In genomic region chr10:11218395-11218794, GRCh38 we compare ENCODE assay signal across 21 cellular contexts.
DNase-seq lines count a peak whose midpoint lies in the region; ATAC-seq and TF ChIP-seq lines count a peak whose summit lies in the region.
"Had no signal": no experiment of that assay in that cellular context is flagged by ENCODE, and none has a peak within 500 bp of the region (broad histone marks: within the 10 kb centered on the region; RNA-seq: fewer than 3 reads in every experiment).

No MANE protein-coding gene starts in this region.

- peak; percentile 64 for DNase-seq in activated CD4-positive, alpha-beta T cell treated with anti-CD3 and anti-CD28 coated beads for 36 hours
- no peak for DNase-seq in activated CD4-positive, alpha-beta T cell treated with anti-CD3 and anti-CD28 coated beads for 1 hour
- no peak for DNase-seq in CD8-positive, alpha-beta memory T cell
- no peak for DNase-seq in naive thymus-derived CD8-positive, alpha-beta T cell
- no peak for DNase-seq in activated CD8-positive, alpha-beta memory T cell treated with anti-CD3 and anti-CD28 coated beads, Interleukin-2, amount 50 U/mL, for 4 hours
- DNase-seq in foreskin fibroblast: no peak
- DNase-seq: activated gamma-delta T cell treated with Interleukin-2 at 50 U/mL for 16 hours, brain microvascular endothelial cell, DMS153, erythroblast, IMR-90, MV-4-11, right cardiac atrium, SHP77 treated with DMSO at 0.1 percent for 48 hours, tibial artery had no signal

- TF ChIP-seq CTCF in foreskin fibroblast (IDR thresholded peaks at IDR 0.05; ENCODE audit: low read depth, low read length): no peak

- CTCF ChIA-PET in activated CD4-positive, alpha-beta T cell treated with anti-CD3 and anti-CD28 coated beads for 36 hours (lab: Charles Lee): interaction anchor here (0.7 to 3.9 kb wide), 10 partner anchors 9 to 100 kb away, joined by 3 to 27 read pairs (median 4); no protein-coding TSS in a partner anchor
- CTCF ChIA-PET in CD8-positive, alpha-beta memory T cell (lab: Charles Lee): interaction anchor here (2.3 kb wide), 1 partner anchor 41 kb away, joined by 5 read pairs; no protein-coding TSS in a partner anchor

- H3K27ac Mint-ChIP-seq in activated CD4-positive, alpha-beta T cell treated with anti-CD3 and anti-CD28 coated beads for 36 hours: peak overlapping the region; percentile 85
- H3K27ac Mint-ChIP-seq in CD8-positive, alpha-beta memory T cell: peak overlapping the region in 7 of 8 donors; percentile 1 to 94 (median 70)
- peak overlapping the region; percentile 71 for H3K27ac Mint-ChIP-seq in activated T-helper 17 cell treated with anti-CD3 and anti-CD28 coated beads, Interleukin-2, amount 50 U/mL, for 72 hours
- peak overlapping the region in 9 of 10 donors; percentile 4 to 83 (median 55) for H3K27ac Mint-ChIP-seq in naive thymus-derived CD8-positive, alpha-beta T cell
- H3K27ac Mint-ChIP-seq: dendritic cell treated with granulocyte-macrophage colony-stimulating factor and Interleukin-4, amounts not matched to agents 40 ng/mL and 50 ng/mL, for 4 days had no signal

- no peak overlapping the region for H3K27ac ChIP-seq in CD8-positive, alpha-beta memory T cell (ENCODE audit: low read depth, low read length)
- H3K27ac ChIP-seq: BLaER1, brain microvascular endothelial cell, gastroesophageal sphincter, tibial artery had no signal

- peaks cover 76% of the 10 kb centered on the region for H3K36me3 Mint-ChIP-seq in activated CD4-positive, alpha-beta T cell treated with anti-CD3 and anti-CD28 coated beads for 36 hours (ENCODE audit: low read depth)
- peaks cover 0 to 96% (median 24%) of the 10 kb centered on the region in 3 donors for H3K36me3 Mint-ChIP-seq in CD8-positive, alpha-beta memory T cell
- no peaks in the 10 kb centered on the region for H3K36me3 Mint-ChIP-seq in activated T-helper 17 cell treated with anti-CD3 and anti-CD28 coated beads, Interleukin-2, amount 50 U/mL, for 72 hours (ENCODE audit: low read depth)
- H3K36me3 Mint-ChIP-seq in naive thymus-derived CD8-positive, alpha-beta T cell: peaks cover 6 to 96% (median 34%) of the 10 kb centered on the region in 3 donors

- no peaks in the 10 kb centered on the region for H3K27me3 ChIP-seq in CD8-positive, alpha-beta memory T cell (ENCODE audit: insufficient read depth, low read length, poor library complexity, severe bottlenecking)
- H3K27me3 ChIP-seq: BLaER1, brain microvascular endothelial cell, gastroesophageal sphincter, tibial artery had no signal

- intact Hi-C loops in activated CD4-positive, alpha-beta T cell treated with anti-CD3 and anti-CD28 coated beads for 36 hours (cut with DNase I, micrococcal nuclease): loop anchor here (1.0 to 2.0 kb wide), 6 partner anchors 8 to 38 kb away; no protein-coding TSS in a partner anchor

- H3K27me3 Mint-ChIP-seq in activated CD4-positive, alpha-beta T cell treated with anti-CD3 and anti-CD28 coated beads for 36 hours: no peaks in the 10 kb centered on the region
- no peaks in the 10 kb centered on the region for H3K27me3 Mint-ChIP-seq in CD8-positive, alpha-beta memory T cell
- no peaks in the 10 kb centered on the region for H3K27me3 Mint-ChIP-seq in activated T-helper 17 cell treated with anti-CD3 and anti-CD28 coated beads, Interleukin-2, amount 50 U/mL, for 72 hours
- H3K27me3 Mint-ChIP-seq in naive thymus-derived CD8-positive, alpha-beta T cell: no peaks in the 10 kb centered on the region
- H3K27me3 Mint-ChIP-seq: dendritic cell treated with granulocyte-macrophage colony-stimulating factor and Interleukin-4, amounts not matched to agents 40 ng/mL and 50 ng/mL, for 4 days had no signal

- H3K4me3 Mint-ChIP-seq in activated CD4-positive, alpha-beta T cell treated with anti-CD3 and anti-CD28 coated beads for 36 hours: peak overlapping the region; percentile 18
- H3K4me3 Mint-ChIP-seq in CD8-positive, alpha-beta memory T cell: peak overlapping the region in 4 of 7 donors; percentile 4 to 38 (median 14)
- H3K4me3 Mint-ChIP-seq in activated T-helper 17 cell treated with anti-CD3 and anti-CD28 coated beads, Interleukin-2, amount 50 U/mL, for 72 hours: peak overlapping the region; percentile 89
- peak overlapping the region in 2 of 10 donors; percentile 0 to 16 for H3K4me3 Mint-ChIP-seq in naive thymus-derived CD8-positive, alpha-beta T cell
- H3K4me3 Mint-ChIP-seq: dendritic cell treated with granulocyte-macrophage colony-stimulating factor and Interleukin-4, amounts not matched to agents 40 ng/mL and 50 ng/mL, for 4 days had no signal

- peaks cover 65% of the 10 kb centered on the region for H3K4me1 ChIP-seq in CD8-positive, alpha-beta memory T cell (ENCODE audit: insufficient read depth, low read length)

- no peaks in the 10 kb centered on the region for H3K9me3 ChIP-seq in CD8-positive, alpha-beta memory T cell (ENCODE audit: low read length)
- H3K9me3 ChIP-seq: BLaER1, gastroesophageal sphincter, tibial artery had no signal

- peaks cover 94% of the 10 kb centered on the region for H3K4me1 Mint-ChIP-seq in activated CD4-positive, alpha-beta T cell treated with anti-CD3 and anti-CD28 coated beads for 36 hours
- H3K4me1 Mint-ChIP-seq in CD8-positive, alpha-beta memory T cell: peaks cover 85 to 100% (median 99%) of the 10 kb centered on the region in 3 donors
- peaks cover 55% of the 10 kb centered on the region for H3K4me1 Mint-ChIP-seq in activated T-helper 17 cell treated with anti-CD3 and anti-CD28 coated beads, Interleukin-2, amount 50 U/mL, for 72 hours
- H3K4me1 Mint-ChIP-seq in naive thymus-derived CD8-positive, alpha-beta T cell: peaks cover 43 to 99% (median 77%) of the 10 kb centered on the region in 4 donors

- H3K4me3 ChIP-seq in CD8-positive, alpha-beta memory T cell (ENCODE audit: low read length): no peak overlapping the region
- H3K4me3 ChIP-seq in foreskin fibroblast (ENCODE audit: low read depth in 1 of 2, low read length in 2 of 2): no peak overlapping the region
- H3K4me3 ChIP-seq: BLaER1, gastroesophageal sphincter, tibial artery had no signal

- POLR2A ChIA-PET in activated CD4-positive, alpha-beta T cell treated with anti-CD3 and anti-CD28 coated beads for 36 hours (lab: Charles Lee): interaction anchor here (0.8 to 2.1 kb wide), 7 partner anchors 9 to 42 kb away, joined by 3 to 26 read pairs (median 5); no protein-coding TSS in a partner anchor
- POLR2A ChIA-PET in CD8-positive, alpha-beta memory T cell (lab: Charles Lee): interaction anchor here (1.3 kb wide), 1 partner anchor 74 kb away, joined by 3 read pairs; no protein-coding TSS in a partner anchor
- POLR2A ChIA-PET in naive thymus-derived CD8-positive, alpha-beta T cell (lab: Charles Lee): interaction anchor here (1.0 to 2.0 kb wide), 2 partner anchors 9 to 15 kb away, joined by 3 to 8 read pairs; no protein-coding TSS in a partner anchor

- no peaks in the 10 kb centered on the region for H3K9me3 Mint-ChIP-seq in activated CD4-positive, alpha-beta T cell treated with anti-CD3 and anti-CD28 coated beads for 36 hours (ENCODE audit: low read depth)
- H3K9me3 Mint-ChIP-seq in CD8-positive, alpha-beta memory T cell: no peaks in the 10 kb centered on the region
- H3K9me3 Mint-ChIP-seq in activated T-helper 17 cell treated with anti-CD3 and anti-CD28 coated beads, Interleukin-2, amount 50 U/mL, for 72 hours: no peaks in the 10 kb centered on the region
- H3K9me3 Mint-ChIP-seq in naive thymus-derived CD8-positive, alpha-beta T cell: no peaks in the 10 kb centered on the region
- H3K9me3 Mint-ChIP-seq: dendritic cell treated with granulocyte-macrophage colony-stimulating factor and Interleukin-4, amounts not matched to agents 40 ng/mL and 50 ng/mL, for 4 days had no signal

- peak; percentile 92 for ATAC-seq in activated CD4-positive, alpha-beta T cell treated with anti-CD3 and anti-CD28 coated beads for 36 hours
- peak; percentile 94 for ATAC-seq in activated T-helper 17 cell treated with anti-CD3 and anti-CD28 coated beads, Interleukin-2, amount 50 U/mL, for 72 hours (replicated peaks)
- peak; percentile 35 to 53 for ATAC-seq in naive thymus-derived CD8-positive, alpha-beta T cell
- no peak for ATAC-seq in GM19467 (IDR thresholded peaks at IDR 0.05; ENCODE audit: unreplicated experiment)
- ATAC-seq: gastroesophageal sphincter, left lobe of liver, right cardiac atrium had no signal

- peaks cover 38% of the 10 kb centered on the region for H3K36me3 ChIP-seq in CD8-positive, alpha-beta memory T cell (ENCODE audit: insufficient read depth, low read length)
- H3K36me3 ChIP-seq: brain microvascular endothelial cell had no signal
